1 cellular context compared by ENCODE assay signal in the genomic region with DNA sequence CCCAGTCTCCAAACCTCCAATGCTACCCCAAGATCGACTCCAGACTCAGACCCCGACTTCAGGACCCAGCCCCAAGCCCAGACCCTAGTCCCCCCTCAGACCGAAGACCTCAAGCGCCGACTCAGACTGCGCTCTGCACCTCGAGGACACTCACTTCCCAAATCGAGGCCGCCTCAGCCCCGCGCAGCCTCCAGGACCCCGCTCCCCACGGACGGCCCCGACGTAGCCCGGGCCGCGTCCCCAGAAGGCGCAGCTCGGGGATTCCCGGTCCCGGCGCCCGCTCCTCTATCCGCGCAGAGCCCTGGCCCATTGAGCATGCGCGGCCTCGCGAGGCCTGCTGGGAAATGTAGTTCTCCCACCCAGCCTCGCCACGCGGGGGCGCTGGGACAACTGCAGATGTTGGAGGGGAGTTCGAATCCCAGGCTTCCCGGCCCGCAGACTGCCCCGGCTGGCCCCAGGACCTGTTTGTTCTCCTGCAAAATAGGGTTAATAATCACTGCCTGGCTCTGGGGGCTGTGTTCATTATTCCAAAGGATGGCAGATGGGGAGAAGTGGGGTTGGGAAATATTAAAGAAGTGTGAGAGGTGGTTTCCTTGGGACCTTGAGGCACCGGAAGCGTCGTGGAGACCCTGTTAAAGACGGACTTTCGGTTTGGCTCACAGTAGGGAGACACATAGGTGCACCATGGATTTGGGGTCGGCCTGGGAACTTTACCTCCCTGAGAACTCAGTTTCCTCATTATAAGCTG.
TF ChIP-seq lines count a peak whose summit lies in the region.

Gene APBA3 (minus strand): TSS at position 311 of the 748 bp plus-strand sequence. CDS start 1,428 bp downstream, outside the sequence.

TF ChIP-seq in HepG2, 621 proteins besides CTCF, POLR2A, EP300 and RAD21 (continued from another document and continues in another):
- TF ChIP-seq ZNF34 (CRISPR knock-in tag; IDR thresholded peaks at IDR 0.05; ENCODE audit: borderline replicate concordance) (no peak), RFXAP (CRISPR knock-in tag; IDR thresholded peaks at IDR 0.05; ENCODE audit: borderline replicate concordance) (peak; percentile 79), JARID2 (CRISPR knock-in tag; IDR thresholded peaks at IDR 0.05; ENCODE audit: insufficient replicate concordance) (no peak), KLF11 (CRISPR knock-in tag; IDR thresholded peaks at IDR 0.05) (no peak), ZNF704 (CRISPR knock-in tag; IDR thresholded peaks at IDR 0.05; ENCODE audit: borderline replicate concordance) (peak; percentile 71; the same call in 1 of the 2 replicates), PHF5A (CRISPR knock-in tag; IDR thresholded peaks at IDR 0.05; ENCODE audit: low read depth, unreplicated experiment) (no peak), USF2 (IDR thresholded peaks at IDR 0.05; ENCODE audit: low read depth, low read length) (no peak), USF2 (CRISPR knock-in tag; IDR thresholded peaks at IDR 0.05; ENCODE audit: borderline replicate concordance) (no peak), MYNN (CRISPR knock-in tag; IDR thresholded peaks at IDR 0.05; ENCODE audit: low read depth) (peak; percentile 35; the same call in 1 of the 2 replicates), PHB2 (IDR thresholded peaks at IDR 0.05; ENCODE audit: partially characterized antibody) (no peak), ZNF510 (CRISPR knock-in tag; IDR thresholded peaks at IDR 0.05; ENCODE audit: low read depth) (no peak), HBP1 (CRISPR knock-in tag; IDR thresholded peaks at IDR 0.05; ENCODE audit: low read depth) (peak; percentile 26; the same call in 1 of the 2 replicates), ZNF766 (CRISPR knock-in tag; IDR thresholded peaks at IDR 0.05; ENCODE audit: borderline replicate concordance) (peak; percentile 58; the same call in 1 of the 2 replicates), NKX3-1 (CRISPR knock-in tag; IDR thresholded peaks at IDR 0.05) (no peak; the same call in 1 of the 2 replicates), NRL (CRISPR knock-in tag; IDR thresholded peaks at IDR 0.05; ENCODE audit: borderline replicate concordance) (peak; percentile 69; the same call in 1 of the 2 replicates), NR3C1 (CRISPR knock-in tag; IDR thresholded peaks at IDR 0.05) (no peak), ZSCAN20 (CRISPR knock-in tag; IDR thresholded peaks at IDR 0.05; ENCODE audit: borderline replicate concordance) (peak; percentile 73; the same call in 1 of the 2 replicates), CENPBD1 (CRISPR knock-in tag; IDR thresholded peaks at IDR 0.05; ENCODE audit: borderline replicate concordance, low read depth) (no peak), CHCHD3 (CRISPR knock-in tag; IDR thresholded peaks at IDR 0.05) (no peak), KDM2A (CRISPR knock-in tag; IDR thresholded peaks at IDR 0.05; ENCODE audit: borderline replicate concordance, low read depth) (peak; percentile 70; the same call in 1 of the 2 replicates), ZFP82 (CRISPR knock-in tag; IDR thresholded peaks at IDR 0.05; ENCODE audit: borderline replicate concordance) (0 out of 2 replicates have a peak, but pooled peaks have one; percentile 59), ZNF44 (CRISPR knock-in tag; IDR thresholded peaks at IDR 0.05) (no peak), ZNF615 (CRISPR knock-in tag; IDR thresholded peaks at IDR 0.05; ENCODE audit: borderline replicate concordance) (no peak), TOE1 (CRISPR knock-in tag; IDR thresholded peaks at IDR 0.05) (no peak), PBX3 (CRISPR knock-in tag; IDR thresholded peaks at IDR 0.05; ENCODE audit: borderline replicate concordance) (no peak), ZFP36L2 (CRISPR knock-in tag; IDR thresholded peaks at IDR 0.05) (no peak), TEAD3 (CRISPR knock-in tag; optimal IDR thresholded peaks at IDR 0.05; ENCODE audit: borderline replicate concordance) (peak; percentile 51), DR1 (CRISPR knock-in tag; IDR thresholded peaks at IDR 0.05) (no peak), ZNF597 (CRISPR knock-in tag; IDR thresholded peaks at IDR 0.05) (no peak), ZNF17 (CRISPR knock-in tag; IDR thresholded peaks at IDR 0.05) (no peak), MTF1 (CRISPR knock-in tag; IDR thresholded peaks at IDR 0.05) (no peak), ZKSCAN8 (CRISPR knock-in tag; IDR thresholded peaks at IDR 0.05; ENCODE audit: borderline replicate concordance) (peak; percentile 31; the same call in 1 of the 2 replicates), KLF16 (CRISPR knock-in tag; IDR thresholded peaks at IDR 0.05) (0 out of 4 replicates have a peak, but pooled peaks of 1 of the 2 experiments have one; percentile 56), TRIM22 (IDR thresholded peaks at IDR 0.05) (no peak), POLR2AphosphoS2 (IDR thresholded peaks at IDR 0.05; ENCODE audit: low read depth, low read length) (no peak), SALL1 (CRISPR knock-in tag; IDR thresholded peaks at IDR 0.05) (peak; percentile 48; the same call in 1 of the 2 replicates)
- TF ChIP-seq, protein P1, sequence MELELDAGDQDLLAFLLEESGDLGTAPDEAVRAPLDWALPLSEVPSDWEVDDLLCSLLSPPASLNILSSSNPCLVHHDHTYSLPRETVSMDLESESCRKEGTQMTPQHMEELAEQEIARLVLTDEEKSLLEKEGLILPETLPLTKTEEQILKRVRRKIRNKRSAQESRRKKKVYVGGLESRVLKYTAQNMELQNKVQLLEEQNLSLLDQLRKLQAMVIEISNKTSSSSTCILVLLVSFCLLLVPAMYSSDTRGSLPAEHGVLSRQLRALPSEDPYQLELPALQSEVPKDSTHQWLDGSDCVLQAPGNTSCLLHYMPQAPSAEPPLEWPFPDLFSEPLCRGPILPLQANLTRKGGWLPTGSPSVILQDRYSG (CRISPR knock-in tag; IDR thresholded peaks at IDR 0.05): no peak
- TF ChIP-seq, protein P2, sequence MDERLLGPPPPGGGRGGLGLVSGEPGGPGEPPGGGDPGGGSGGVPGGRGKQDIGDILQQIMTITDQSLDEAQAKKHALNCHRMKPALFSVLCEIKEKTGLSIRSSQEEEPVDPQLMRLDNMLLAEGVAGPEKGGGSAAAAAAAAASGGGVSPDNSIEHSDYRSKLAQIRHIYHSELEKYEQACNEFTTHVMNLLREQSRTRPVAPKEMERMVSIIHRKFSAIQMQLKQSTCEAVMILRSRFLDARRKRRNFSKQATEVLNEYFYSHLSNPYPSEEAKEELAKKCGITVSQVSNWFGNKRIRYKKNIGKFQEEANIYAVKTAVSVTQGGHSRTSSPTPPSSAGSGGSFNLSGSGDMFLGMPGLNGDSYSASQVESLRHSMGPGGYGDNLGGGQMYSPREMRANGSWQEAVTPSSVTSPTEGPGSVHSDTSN (CRISPR knock-in tag; IDR thresholded peaks at IDR 0.05): no peak
- TF ChIP-seq, protein P3, sequence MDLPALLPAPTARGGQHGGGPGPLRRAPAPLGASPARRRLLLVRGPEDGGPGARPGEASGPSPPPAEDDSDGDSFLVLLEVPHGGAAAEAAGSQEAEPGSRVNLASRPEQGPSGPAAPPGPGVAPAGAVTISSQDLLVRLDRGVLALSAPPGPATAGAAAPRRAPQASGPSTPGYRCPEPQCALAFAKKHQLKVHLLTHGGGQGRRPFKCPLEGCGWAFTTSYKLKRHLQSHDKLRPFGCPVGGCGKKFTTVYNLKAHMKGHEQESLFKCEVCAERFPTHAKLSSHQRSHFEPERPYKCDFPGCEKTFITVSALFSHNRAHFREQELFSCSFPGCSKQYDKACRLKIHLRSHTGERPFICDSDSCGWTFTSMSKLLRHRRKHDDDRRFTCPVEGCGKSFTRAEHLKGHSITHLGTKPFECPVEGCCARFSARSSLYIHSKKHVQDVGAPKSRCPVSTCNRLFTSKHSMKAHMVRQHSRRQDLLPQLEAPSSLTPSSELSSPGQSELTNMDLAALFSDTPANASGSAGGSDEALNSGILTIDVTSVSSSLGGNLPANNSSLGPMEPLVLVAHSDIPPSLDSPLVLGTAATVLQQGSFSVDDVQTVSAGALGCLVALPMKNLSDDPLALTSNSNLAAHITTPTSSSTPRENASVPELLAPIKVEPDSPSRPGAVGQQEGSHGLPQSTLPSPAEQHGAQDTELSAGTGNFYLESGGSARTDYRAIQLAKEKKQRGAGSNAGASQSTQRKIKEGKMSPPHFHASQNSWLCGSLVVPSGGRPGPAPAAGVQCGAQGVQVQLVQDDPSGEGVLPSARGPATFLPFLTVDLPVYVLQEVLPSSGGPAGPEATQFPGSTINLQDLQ (CRISPR knock-in tag; IDR thresholded peaks at IDR 0.05): no peak
- TF ChIP-seq, protein P4, sequence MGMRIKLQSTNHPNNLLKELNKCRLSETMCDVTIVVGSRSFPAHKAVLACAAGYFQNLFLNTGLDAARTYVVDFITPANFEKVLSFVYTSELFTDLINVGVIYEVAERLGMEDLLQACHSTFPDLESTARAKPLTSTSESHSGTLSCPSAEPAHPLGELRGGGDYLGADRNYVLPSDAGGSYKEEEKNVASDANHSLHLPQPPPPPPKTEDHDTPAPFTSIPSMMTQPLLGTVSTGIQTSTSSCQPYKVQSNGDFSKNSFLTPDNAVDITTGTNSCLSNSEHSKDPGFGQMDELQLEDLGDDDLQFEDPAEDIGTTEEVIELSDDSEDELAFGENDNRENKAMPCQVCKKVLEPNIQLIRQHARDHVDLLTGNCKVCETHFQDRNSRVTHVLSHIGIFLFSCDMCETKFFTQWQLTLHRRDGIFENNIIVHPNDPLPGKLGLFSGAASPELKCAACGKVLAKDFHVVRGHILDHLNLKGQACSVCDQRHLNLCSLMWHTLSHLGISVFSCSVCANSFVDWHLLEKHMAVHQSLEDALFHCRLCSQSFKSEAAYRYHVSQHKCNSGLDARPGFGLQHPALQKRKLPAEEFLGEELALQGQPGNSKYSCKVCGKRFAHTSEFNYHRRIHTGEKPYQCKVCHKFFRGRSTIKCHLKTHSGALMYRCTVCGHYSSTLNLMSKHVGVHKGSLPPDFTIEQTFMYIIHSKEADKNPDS (CRISPR knock-in tag; IDR thresholded peaks at IDR 0.05): no peak
